ENCODE assay signal across 8 cellular contexts in the genomic region with DNA sequence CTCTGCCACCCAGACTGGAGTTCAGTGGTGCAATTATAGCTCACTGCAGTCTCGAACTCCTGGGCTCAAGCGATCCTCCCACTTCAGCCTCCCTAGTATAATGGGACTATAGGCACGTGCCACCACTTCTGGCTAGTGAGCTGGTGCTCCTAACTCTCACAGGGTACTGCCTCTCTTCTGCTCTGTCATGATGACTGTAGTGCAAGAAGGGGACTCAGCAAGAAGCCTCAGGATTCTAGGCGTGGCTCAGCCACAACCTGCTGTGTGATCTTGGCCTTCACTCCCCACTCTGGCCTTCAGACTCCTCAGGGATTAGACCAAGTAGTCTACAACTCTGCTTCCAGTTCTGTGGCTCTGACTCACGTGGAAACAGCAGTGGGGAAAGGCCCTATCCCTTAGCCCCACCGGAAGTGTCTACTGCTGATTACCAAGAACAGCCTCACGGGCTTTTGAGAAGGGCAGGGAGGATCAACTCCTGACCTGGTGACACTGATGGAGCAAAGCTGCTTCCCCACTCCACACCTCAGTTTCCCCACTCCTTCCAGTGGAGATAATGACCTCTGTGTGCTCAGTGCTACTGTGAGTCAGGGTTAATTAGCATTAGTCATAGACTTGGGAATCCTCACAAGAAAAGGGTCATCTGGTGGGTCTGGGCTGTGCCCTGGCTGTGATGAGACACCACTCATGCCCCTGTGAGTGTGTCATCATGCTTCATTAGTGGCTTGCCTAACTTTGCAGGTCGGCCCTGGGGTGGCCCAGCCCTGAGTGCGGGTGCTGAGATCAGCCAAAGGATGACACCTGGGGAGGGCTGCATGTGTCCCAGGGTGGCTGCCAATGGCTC. TPM values are rescaled to one million over a fixed set of nuclear protein-coding genes. Genes with fewer than 3 reads are reported as not detected.
DNase-seq lines count a peak whose midpoint lies in the region; ATAC-seq, FAIRE-seq and TF ChIP-seq lines count a peak whose summit lies in the region.

No MANE protein-coding gene starts in this region.

- intact Hi-C loops in endothelial cell of umbilical vein (cut with micrococcal nuclease), result loop anchor here (1.0 to 10.0 kb wide), 12 partner anchors 40 to 643 kb away; partner anchors contain the start of gene UBE2H

- CTCF ChIA-PET in RWPE1 (lab: Yijun Ruan, JAX) (interaction anchor here (0.5 to 1.9 kb wide), 11 partner anchors 8 to 914 kb away, joined by 3 to 10 read pairs (median 4); no protein-coding TSS in a partner anchor), endothelial cell of umbilical vein (lab: Charles Lee) (interaction anchor here (0.5 to 7.9 kb wide), 29 partner anchors 11 to 667 kb away, joined by 3 to 130 read pairs (median 5); partner anchors contain the start of gene UBE2H)

- no peak for FAIRE-seq in endothelial cell of umbilical vein (lab: Jason Lieb, UNC)

- no TSS peak for BruUV-seq in endothelial cell of umbilical vein (replicated peaks; lab: Mats Ljungman, UMichigan)

- peaks cover 24% of the 10 kb centered on the region for H3K4me1 ChIP-seq in endothelial cell of umbilical vein (ENCODE audit: control insufficient read depth, extremely low read depth, insufficient read depth, low read length)

- peak overlapping the region; percentile 89 for H3K27ac ChIP-seq in RWPE1
- peak overlapping the region; percentile 86 for H3K27ac ChIP-seq in endothelial cell of umbilical vein (ENCODE audit: insufficient read depth, low read depth, low read length)

- H2AFZ ChIP-seq in endothelial cell of umbilical vein (ENCODE audit: low read depth, low read length), result peak overlapping the region; percentile 10

- POLR2A ChIA-PET in RWPE1 (lab: Yijun Ruan, JAX; ENCODE audit: low non-redundant PET) (interaction anchor here (0.6 kb wide), 1 partner anchor 61 kb away, joined by 3 read pairs; no protein-coding TSS in a partner anchor), endothelial cell of umbilical vein (lab: Charles Lee) (interaction anchor here (0.5 to 1.8 kb wide), 4 partner anchors 40 to 397 kb away, joined by 3 to 26 read pairs (median 8); no protein-coding TSS in a partner anchor)

- H4K20me1 ChIP-seq in endothelial cell of umbilical vein (replicated peaks; ENCODE audit: control insufficient read depth, extremely low read depth, insufficient read depth, low read length), result no peaks in the 10 kb centered on the region

- no peaks in the 10 kb centered on the region for H3K9me3 ChIP-seq in endothelial cell of umbilical vein (replicated peaks; ENCODE audit: control insufficient read depth, insufficient read depth, low read length)

- peak; percentile 37 for ATAC-seq in HG02763 (IDR thresholded peaks at IDR 0.05; ENCODE audit: unreplicated experiment)

- no peak for TF ChIP-seq POLR2A in endothelial cell of umbilical vein (IDR thresholded peaks at IDR 0.05; ENCODE audit: low read depth, low read length)

- H3K36me3 ChIP-seq in endothelial cell of umbilical vein (ENCODE audit: control insufficient read depth in 2 of 2, extremely low read depth in 1 of 2, insufficient read depth in 2 of 2, low read length in 2 of 2), result no peaks in the 10 kb centered on the region

- no peak overlapping the region for H3K4me2 ChIP-seq in endothelial cell of umbilical vein (ENCODE audit: insufficient read depth, low read length)

- TF ChIP-seq CTCF in RWPE1 (conservative IDR thresholded peaks at IDR 0.05; ENCODE audit: low read depth), result no peak
- TF ChIP-seq CTCF in endothelial cell of umbilical vein (IDR thresholded peaks at IDR 0.05; ENCODE audit: extremely low read depth in 1 of 2, insufficient read depth in 1 of 2, low read depth in 1 of 2, low read length in 2 of 2), result no peak
- no peak for TF ChIP-seq CTCF in retinal pigment epithelial cell (conservative IDR thresholded peaks at IDR 0.05; ENCODE audit: low read depth, low read length)

- H3K9ac ChIP-seq in endothelial cell of umbilical vein (replicated peaks; ENCODE audit: extremely low read depth, insufficient read depth, low read length), result peak overlapping the region; percentile 63

- no peak overlapping the region for H3K4me3 ChIP-seq in endothelial cell of umbilical vein (replicated peaks in 1 of 3; ENCODE audit: insufficient read depth in 1 of 3, low read depth in 1 of 3, low read length in 3 of 3)
- no peak overlapping the region for H3K4me3 ChIP-seq in retinal pigment epithelial cell (ENCODE audit: low read length)

- peak; percentile 40 for DNase-seq in activated CD4-positive, alpha-beta T cell treated with anti-CD3 and anti-CD28 coated beads for 48 hours
- no peak for DNase-seq in activated CD4-positive, alpha-beta T cell treated with anti-CD3 and anti-CD28 coated beads, Interleukin-2, amount 50 U/mL, for 4 hours
- DNase-seq in RWPE1 (ENCODE audit: low spot score) (peak; percentile 82), endothelial cell of umbilical vein (ENCODE audit: low read depth, low spot score) (peak; percentile 70), retinal pigment epithelial cell (ENCODE audit: low read depth) (peak; percentile 44), NCI-H748 (lab: John Stamatoyannopoulos, UW; ENCODE audit: unreplicated experiment) (no peak), NCI-H1092 treated with DMSO at 0.1 percent for 48 hours (lab: John Stamatoyannopoulos, UW) (no peak)

- H3K79me2 ChIP-seq in endothelial cell of umbilical vein (ENCODE audit: control insufficient read depth, insufficient read depth, low read length), result no peaks in the 10 kb centered on the region

- no peaks in the 10 kb centered on the region for H3K27me3 ChIP-seq in endothelial cell of umbilical vein (ENCODE audit: control insufficient read depth in 2 of 2, insufficient read depth in 2 of 2, low read length in 2 of 2)

- no peaks in the 10 kb centered on the region for H3K9me1 ChIP-seq in endothelial cell of umbilical vein (replicated peaks; ENCODE audit: control insufficient read depth, extremely low read depth, insufficient read depth, low read length)

- dilution Hi-C loops in endothelial cell of umbilical vein (cut with MboI; ENCODE audit: extremely low pct_ligation_motif_present, low sequenced_read_pairs), result no loop called here

TF ChIP-seq in endothelial cell of umbilical vein, 7 proteins besides CTCF, POLR2A, EP300 and RAD21:
- TF ChIP-seq FOS (IDR thresholded peaks at IDR 0.05; ENCODE audit: borderline replicate concordance, insufficient read depth, low read length), result peak; percentile 82
- no peak for TF ChIP-seq MYC (IDR thresholded peaks at IDR 0.05; ENCODE audit: low read depth, low read length)
- peak; percentile 63 for TF ChIP-seq GATA2 (IDR thresholded peaks at IDR 0.05; ENCODE audit: insufficient read depth, insufficient read length, low read depth, low read length)
- TF ChIP-seq EZH2 (IDR thresholded peaks at IDR 0.05; ENCODE audit: borderline replicate concordance, low read depth, low read length, severe bottlenecking), result no peak
- TF ChIP-seq JUN (IDR thresholded peaks at IDR 0.05; ENCODE audit: borderline replicate concordance, insufficient read depth, insufficient read length, low read depth), result peak; percentile 56
- TF ChIP-seq POLR2AphosphoS5 (IDR thresholded peaks at IDR 0.05; ENCODE audit: insufficient read depth, low read depth, low read length), result no peak
- TF ChIP-seq MAX (IDR thresholded peaks at IDR 0.05; ENCODE audit: insufficient read depth, insufficient read length), result no peak
TF ChIP-seq in endothelial cell of umbilical vein: peak in this region for 3.

RNA-seq across cellular contexts. Expression of gene ZC3HC1, which starts 41.1 kb away (rescaled TPM):
- total RNA-seq in endothelial cell of umbilical vein, result 26.5 and 27.2 TPM in 2 replicates
- polyA plus RNA-seq in endothelial cell of umbilical vein, result 28.9 and 31.6 TPM in 2 replicates
- polyA plus RNA-seq in endothelial cell of umbilical vein (2011; cell fraction: cytosol; rRNA removed), result 32.9 and 36.0 TPM in 2 replicates
- 34.7 and 35.6 TPM in 2 replicates for polyA plus RNA-seq in endothelial cell of umbilical vein (2011; cell fraction: nucleus; rRNA removed)
- polyA plus RNA-seq in endothelial cell of umbilical vein (2012), result 18.0 and 23.1 TPM in 2 replicates
- 24.2 and 25.2 TPM in 2 replicates for polyA minus RNA-seq in endothelial cell of umbilical vein
- polyA minus RNA-seq in endothelial cell of umbilical vein (2011; cell fraction: cytosol; rRNA and poly(A)+ RNA removed), result 13.6 TPM
- 9.9 and 18.0 TPM in 2 replicates for polyA minus RNA-seq in endothelial cell of umbilical vein (2011; cell fraction: nucleus; rRNA and poly(A)+ RNA removed)

RNA-seq across cellular contexts. Expression of gene UBE2H, which starts 57.3 kb away (rescaled TPM):
- 82.2 and 90.1 TPM in 2 replicates for total RNA-seq in endothelial cell of umbilical vein
- 46.4 and 51.7 TPM in 2 replicates for polyA plus RNA-seq in endothelial cell of umbilical vein
- polyA plus RNA-seq in endothelial cell of umbilical vein (2011; cell fraction: cytosol; rRNA removed), result 57.4 and 57.8 TPM in 2 replicates
- 92.5 and 97.4 TPM in 2 replicates for polyA plus RNA-seq in endothelial cell of umbilical vein (2011; cell fraction: nucleus; rRNA removed)
- polyA plus RNA-seq in endothelial cell of umbilical vein (2012), result 78.0 and 84.8 TPM in 2 replicates
- 92.7 and 127 TPM in 2 replicates for polyA minus RNA-seq in endothelial cell of umbilical vein
- 17.7 TPM for polyA minus RNA-seq in endothelial cell of umbilical vein (2011; cell fraction: cytosol; rRNA and poly(A)+ RNA removed)
- 99.2 and 129 TPM in 2 replicates for polyA minus RNA-seq in endothelial cell of umbilical vein (2011; cell fraction: nucleus; rRNA and poly(A)+ RNA removed)

Comparison
In these comparisons a context has a peak if more than half of its experiments do, and no peak if none do; other contexts are left out.
1. DNase-seq: peak in activated CD4-positive, alpha-beta T cell treated with anti-CD3 and anti-CD28 coated beads for 48 hours (single experiment), RWPE1 (single experiment), endothelial cell of umbilical vein (single experiment) and retinal pigment epithelial cell (single experiment); none in activated CD4-positive, alpha-beta T cell treated with anti-CD3 and anti-CD28 coated beads, Interleukin-2, amount 50 U/mL, for 4 hours (0 of 2), NCI-H748 (single experiment) and NCI-H1092 treated with DMSO at 0.1 percent for 48 hours (single experiment).